8 cellular contexts compared by ENCODE assay signal in genomic region chr11:66593650-66594049, GRCh38. TPM values are rescaled to one million over a fixed set of nuclear protein-coding genes. Genes with fewer than 3 reads are reported as not detected.
A peak's percentile ranks its signal among the peaks of the same experiment; 100 is the strongest.
DNase-seq lines count a peak whose midpoint lies in the region; ATAC-seq and TF ChIP-seq lines count a peak whose summit lies in the region.

No MANE protein-coding gene starts in this region.

- H3K4me1 ChIP-seq in left lung (peaks cover 17 to 35% of the 10 kb centered on the region in 2 donors), thoracic aorta (ENCODE audit: control insufficient read depth in 1 of 2, low read depth in 2 of 2) (peaks cover 12 to 33% of the 10 kb centered on the region in 2 donors)

- H3K36me3 Mint-ChIP-seq in activated CD4-positive, alpha-beta T cell treated with anti-CD3 and anti-CD28 coated beads, Interleukin-2, amount 10 ng/mL, durations not matched to agents 24 days and 14 days (ENCODE audit: low read depth) = peaks cover 3% of the 10 kb centered on the region
- peaks cover 1% of the 10 kb centered on the region for H3K36me3 Mint-ChIP-seq in activated naive CD8-positive, alpha-beta T cell treated with anti-CD3 and anti-CD28 coated beads, Interleukin-2, amount 50 U/mL, for 24 hours (ENCODE audit: low read depth)

- no peak for TF ChIP-seq CTCF in left lung (IDR thresholded peaks at IDR 0.05)
- TF ChIP-seq CTCF in thoracic aorta (IDR thresholded peaks at IDR 0.05) = no peak

- no peaks in the 10 kb centered on the region for H3K9me3 Mint-ChIP-seq in activated CD4-positive, alpha-beta T cell treated with anti-CD3 and anti-CD28 coated beads, Interleukin-2, amount 10 ng/mL, durations not matched to agents 24 days and 14 days
- no peaks in the 10 kb centered on the region for H3K9me3 Mint-ChIP-seq in activated naive CD8-positive, alpha-beta T cell treated with anti-CD3 and anti-CD28 coated beads, Interleukin-2, amount 50 U/mL, for 24 hours

- H3K4me1 Mint-ChIP-seq in activated CD4-positive, alpha-beta T cell treated with anti-CD3 and anti-CD28 coated beads, Interleukin-2, amount 10 ng/mL, durations not matched to agents 24 days and 14 days = peaks cover 21% of the 10 kb centered on the region
- H3K4me1 Mint-ChIP-seq in activated naive CD8-positive, alpha-beta T cell treated with anti-CD3 and anti-CD28 coated beads, Interleukin-2, amount 50 U/mL, for 24 hours = peaks cover 30% of the 10 kb centered on the region

- peak overlapping the region; percentile 99 for H3K4me3 Mint-ChIP-seq in activated CD4-positive, alpha-beta T cell treated with anti-CD3 and anti-CD28 coated beads, Interleukin-2, amount 10 ng/mL, durations not matched to agents 24 days and 14 days
- peak overlapping the region; percentile 93 for H3K4me3 Mint-ChIP-seq in activated naive CD8-positive, alpha-beta T cell treated with anti-CD3 and anti-CD28 coated beads, Interleukin-2, amount 50 U/mL, for 24 hours

- no peaks in the 10 kb centered on the region for H3K36me3 ChIP-seq in left lung
- no peaks in the 10 kb centered on the region for H3K36me3 ChIP-seq in thoracic aorta

- no peak for DNase-seq in activated CD4-positive, alpha-beta T cell treated with anti-CD3 and anti-CD28 coated beads, Interleukin-2, amount 10 ng/mL, durations not matched to agents 24 days and 14 days
- no peak for DNase-seq in activated CD4-positive, alpha-beta T cell treated with anti-CD3 and anti-CD28 coated beads for 1 hour
- DNase-seq in activated naive CD8-positive, alpha-beta T cell treated with anti-CD3 and anti-CD28 coated beads, Interleukin-2, amount 50 U/mL, for 24 hours = no peak
- DNase-seq in left lung (peak in 1 of 2 donors; percentile 49), thoracic aorta (ENCODE audit: low spot score) (no peak), anterior cingulate cortex (lab: John Stamatoyannopoulos, UW) (no peak), T1000 (lab: John Stamatoyannopoulos, UW) (no peak), ACHN (no peak)

- H3K9me3 ChIP-seq in left lung (no peaks in the 10 kb centered on the region), thoracic aorta (no peaks in the 10 kb centered on the region)

- peak overlapping the region; percentile 97 for H3K27ac Mint-ChIP-seq in activated CD4-positive, alpha-beta T cell treated with anti-CD3 and anti-CD28 coated beads, Interleukin-2, amount 10 ng/mL, durations not matched to agents 24 days and 14 days
- peak overlapping the region; percentile 93 for H3K27ac Mint-ChIP-seq in activated naive CD8-positive, alpha-beta T cell treated with anti-CD3 and anti-CD28 coated beads, Interleukin-2, amount 50 U/mL, for 24 hours

- H3K27ac ChIP-seq in left lung = peak overlapping the region; percentile 69 to 89
- H3K27ac ChIP-seq in thoracic aorta = peak overlapping the region; percentile 55 to 78

- H3K27me3 Mint-ChIP-seq in activated CD4-positive, alpha-beta T cell treated with anti-CD3 and anti-CD28 coated beads, Interleukin-2, amount 10 ng/mL, durations not matched to agents 24 days and 14 days = no peaks in the 10 kb centered on the region
- H3K27me3 Mint-ChIP-seq in activated naive CD8-positive, alpha-beta T cell treated with anti-CD3 and anti-CD28 coated beads, Interleukin-2, amount 50 U/mL, for 24 hours = no peaks in the 10 kb centered on the region

- peak overlapping the region; percentile 60 to 68 for H3K4me3 ChIP-seq in left lung
- peak overlapping the region; percentile 88 for H3K4me3 ChIP-seq in thoracic aorta

- in situ Hi-C loops in ACHN (cut with HindIII; ENCODE audit: low pct_ligation_motif_present, low pct_unique_long_range_greater_than_20kb, low sequenced_read_pairs) = no loop called here

- intact Hi-C loops in activated CD4-positive, alpha-beta T cell treated with anti-CD3 and anti-CD28 coated beads, Interleukin-2, amount 10 ng/mL, durations not matched to agents 24 days and 14 days (cut with micrococcal nuclease) = loop anchor here (1.0 to 2.0 kb wide), 4 partner anchors 23 to 85 kb away; partner anchors contain the start of genes ACTN3, RBM14, RBM4 and ZDHHC24
- intact Hi-C loops in left lung (cut with DNase I) = no loop called here

- no peak for ATAC-seq in activated naive CD8-positive, alpha-beta T cell treated with anti-CD3 and anti-CD28 coated beads, Interleukin-2, amount 50 U/mL, for 24 hours
- ATAC-seq in left lung (no peak), thoracic aorta (ENCODE audit: insufficient number of reproducible peaks, low FRiP score, low read depth) (no peak)

- H3K27me3 ChIP-seq in left lung (no peaks in the 10 kb centered on the region), thoracic aorta (replicated peaks; ENCODE audit: insufficient read depth) (no peaks in the 10 kb centered on the region)

RNA-seq across cellular contexts. Expression of gene CCS, which starts 0.7 kb away (rescaled TPM):
- total RNA-seq in activated CD4-positive, alpha-beta T cell treated with anti-CD3 and anti-CD28 coated beads, Interleukin-2, amount 10 ng/mL, durations not matched to agents 24 days and 14 days = 28.3 and 31.4 TPM in 2 replicates
- total RNA-seq in left lung (10 to 100 TPM; 29.0 to 46.5 TPM), thoracic aorta (10 to 100 TPM; 19.9 to 20.8 TPM)

RNA-seq across cellular contexts. Expression of gene CCDC87, which starts 0.8 kb away (rescaled TPM):
- total RNA-seq in activated CD4-positive, alpha-beta T cell treated with anti-CD3 and anti-CD28 coated beads, Interleukin-2, amount 10 ng/mL, durations not matched to agents 24 days and 14 days = 0.19 and 0.21 TPM in 2 replicates
- total RNA-seq in left lung (under 1 TPM; 0.39 to 0.44 TPM), thoracic aorta (under 1 TPM in 1 of 2 donors, not detected in 1; 0.68 TPM)

RNA-seq across cellular contexts. Expression of gene RBM14, which starts 22.8 kb away (rescaled TPM):
- total RNA-seq in activated CD4-positive, alpha-beta T cell treated with anti-CD3 and anti-CD28 coated beads, Interleukin-2, amount 10 ng/mL, durations not matched to agents 24 days and 14 days = 209 and 214 TPM in 2 replicates
- total RNA-seq in left lung (10 to 100 TPM; 64.2 to 89.1 TPM), thoracic aorta (10 to 100 TPM; 72.7 to 99.8 TPM)

RNA-seq across cellular contexts. Expression of gene CTSF, which starts 25.2 kb away (rescaled TPM):
- total RNA-seq in activated CD4-positive, alpha-beta T cell treated with anti-CD3 and anti-CD28 coated beads, Interleukin-2, amount 10 ng/mL, durations not matched to agents 24 days and 14 days = 0.68 and 1.2 TPM in 2 replicates
- total RNA-seq in left lung (10 to 100 TPM; 10.8 to 23.3 TPM), thoracic aorta (100 to 1,000 TPM; 122 to 195 TPM)

RNA-seq across cellular contexts. Expression of gene RBM4, which starts 44.9 kb away (rescaled TPM):
- total RNA-seq in activated CD4-positive, alpha-beta T cell treated with anti-CD3 and anti-CD28 coated beads, Interleukin-2, amount 10 ng/mL, durations not matched to agents 24 days and 14 days = 109 and 133 TPM in 2 replicates
- total RNA-seq in left lung (100 to 1,000 TPM; 100 to 103 TPM), thoracic aorta (10 to 100 TPM; 61.2 to 84.0 TPM)
